11 cellular contexts compared by ENCODE assay signal in the genomic region with DNA sequence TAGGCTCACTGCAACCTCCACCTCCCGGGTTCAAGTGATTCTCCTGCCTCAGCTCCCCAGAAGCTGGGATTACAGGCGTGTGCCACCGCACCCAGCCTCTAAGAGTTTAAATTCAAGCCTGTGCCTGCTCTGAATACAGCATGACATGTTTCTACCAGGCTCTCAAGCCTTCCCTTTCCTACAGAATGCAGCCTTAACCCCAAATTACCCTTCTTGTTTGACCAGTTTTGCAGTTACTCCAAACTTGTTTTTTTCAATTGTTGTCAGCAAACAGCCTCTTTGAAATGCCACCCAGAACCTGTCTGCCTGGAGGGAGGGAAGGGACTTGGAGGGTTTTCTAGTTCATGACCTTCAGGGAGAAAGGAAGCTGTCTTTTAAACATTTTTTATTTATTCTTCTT. TPM values are rescaled to one million over a fixed set of nuclear protein-coding genes. Genes with fewer than 3 reads are reported as not detected.
DNase-seq lines count a peak whose midpoint lies in the region; ATAC-seq lines count a peak whose summit lies in the region.
"Had no signal": no experiment of that assay in that cellular context is flagged by ENCODE, and none has a peak within 500 bp of the region (broad histone marks: within the 10 kb centered on the region; RNA-seq: fewer than 3 reads in every experiment).

No MANE protein-coding gene starts in this region.

- peaks cover 6% of the 10 kb centered on the region for H3K36me3 Mint-ChIP-seq in stimulated activated naive CD8-positive, alpha-beta T cell treated with anti-CD3 and anti-CD28 coated beads, Interleukin-15, Interleukin-2, amounts not matched to agents 100 ng/mL and 50 ng/mL, for 24 hours (ENCODE audit: low read depth)
- H3K36me3 Mint-ChIP-seq in central memory CD8-positive, alpha-beta T cell (ENCODE audit: insufficient read depth), result peaks cover 4% of the 10 kb centered on the region
- peaks cover 0 to 11% (median 0%) of the 10 kb centered on the region in 3 donors for H3K36me3 Mint-ChIP-seq in naive thymus-derived CD8-positive, alpha-beta T cell

- H3K4me1 Mint-ChIP-seq in stimulated activated naive CD8-positive, alpha-beta T cell treated with anti-CD3 and anti-CD28 coated beads, Interleukin-15, Interleukin-2, amounts not matched to agents 100 ng/mL and 50 ng/mL, for 24 hours (ENCODE audit: low read depth), result peaks cover 12% of the 10 kb centered on the region
- peaks cover 30% of the 10 kb centered on the region for H3K4me1 Mint-ChIP-seq in central memory CD8-positive, alpha-beta T cell
- peaks cover 13 to 37% (median 27%) of the 10 kb centered on the region in 4 donors for H3K4me1 Mint-ChIP-seq in naive thymus-derived CD8-positive, alpha-beta T cell

- no peak overlapping the region for H3K4me3 Mint-ChIP-seq in stimulated activated naive CD8-positive, alpha-beta T cell treated with anti-CD3 and anti-CD28 coated beads, Interleukin-15, Interleukin-2, amounts not matched to agents 100 ng/mL and 50 ng/mL, for 24 hours
- H3K4me3 Mint-ChIP-seq in central memory CD8-positive, alpha-beta T cell, result no peak overlapping the region
- H3K4me3 Mint-ChIP-seq in naive thymus-derived CD8-positive, alpha-beta T cell, result no peak overlapping the region
- H3K4me3 Mint-ChIP-seq: activated CD4-positive, alpha-beta memory T cell treated with anti-CD3 and anti-CD28 coated beads, Interleukin-2, amount 10 ng/mL, durations not matched to agents 7 days and 5 days; H9 had no signal

- H3K9me3 Mint-ChIP-seq in stimulated activated naive CD8-positive, alpha-beta T cell treated with anti-CD3 and anti-CD28 coated beads, Interleukin-15, Interleukin-2, amounts not matched to agents 100 ng/mL and 50 ng/mL, for 24 hours, result no peaks in the 10 kb centered on the region
- no peaks in the 10 kb centered on the region for H3K9me3 Mint-ChIP-seq in central memory CD8-positive, alpha-beta T cell
- no peaks in the 10 kb centered on the region for H3K9me3 Mint-ChIP-seq in naive thymus-derived CD8-positive, alpha-beta T cell
- H3K9me3 Mint-ChIP-seq: activated CD4-positive, alpha-beta memory T cell treated with anti-CD3 and anti-CD28 coated beads, Interleukin-2, amount 10 ng/mL, durations not matched to agents 7 days and 5 days; H9 had no signal

- H3K27me3 Mint-ChIP-seq in stimulated activated naive CD8-positive, alpha-beta T cell treated with anti-CD3 and anti-CD28 coated beads, Interleukin-15, Interleukin-2, amounts not matched to agents 100 ng/mL and 50 ng/mL, for 24 hours, result no peaks in the 10 kb centered on the region
- H3K27me3 Mint-ChIP-seq in central memory CD8-positive, alpha-beta T cell, result no peaks in the 10 kb centered on the region
- H3K27me3 Mint-ChIP-seq in naive thymus-derived CD8-positive, alpha-beta T cell, result no peaks in the 10 kb centered on the region
- H3K27me3 Mint-ChIP-seq: activated CD4-positive, alpha-beta memory T cell treated with anti-CD3 and anti-CD28 coated beads, Interleukin-2, amount 10 ng/mL, durations not matched to agents 7 days and 5 days had no signal

- POLR2A ChIA-PET in naive thymus-derived CD8-positive, alpha-beta T cell (lab: Charles Lee), result interaction anchor here (0.7 kb wide), 1 partner anchor 57 kb away, joined by 6 read pairs; no protein-coding TSS in a partner anchor

- no peak for DNase-seq in stimulated activated naive CD8-positive, alpha-beta T cell treated with anti-CD3 and anti-CD28 coated beads, Interleukin-15, Interleukin-2, amounts not matched to agents 100 U/mL and 50 U/mL, for 24 hours
- no peak for DNase-seq in central memory CD8-positive, alpha-beta T cell (ENCODE audit: low spot score in 2 of 2)
- no peak for DNase-seq in naive thymus-derived CD8-positive, alpha-beta T cell
- DNase-seq in activated CD4-positive, alpha-beta T cell treated with anti-CD3 and anti-CD28 coated beads for 4 hours, result no peak
- DNase-seq in activated CD4-positive, CD25-positive, alpha-beta regulatory T cell (lab: John Stamatoyannopoulos, UW), result no peak
- no peak for DNase-seq in stimulated activated naive CD4-positive, alpha-beta T cell treated with Interleukin-2 at 50 U/mL for 16 hours (lab: John Stamatoyannopoulos, UW)
- DNase-seq: activated CD4-positive, alpha-beta memory T cell treated with anti-CD3 and anti-CD28 coated beads, Interleukin-2, amount 10 ng/mL, durations not matched to agents 7 days and 5 days; amniotic stem cell; H9 had no signal

- ATAC-seq in stimulated activated naive CD8-positive, alpha-beta T cell treated with anti-CD3 and anti-CD28 coated beads, Interleukin-15, Interleukin-2, amounts not matched to agents 100 U/mL and 50 U/mL, for 24 hours, result no peak
- ATAC-seq in central memory CD8-positive, alpha-beta T cell (replicated peaks; ENCODE audit: extremely low read depth, poor library complexity, severe bottlenecking), result no peak
- no peak for ATAC-seq in naive thymus-derived CD8-positive, alpha-beta T cell
- no peak for ATAC-seq in HG02642 (IDR thresholded peaks at IDR 0.05; ENCODE audit: poor library complexity, unreplicated experiment)

- H3K27ac Mint-ChIP-seq in stimulated activated naive CD8-positive, alpha-beta T cell treated with anti-CD3 and anti-CD28 coated beads, Interleukin-15, Interleukin-2, amounts not matched to agents 100 ng/mL and 50 ng/mL, for 24 hours, result peak overlapping the region; percentile 36
- H3K27ac Mint-ChIP-seq in central memory CD8-positive, alpha-beta T cell (ENCODE audit: low read depth), result peak overlapping the region; percentile 64
- H3K27ac Mint-ChIP-seq in naive thymus-derived CD8-positive, alpha-beta T cell, result peak overlapping the region in 6 of 10 donors; percentile 11 to 90 (median 74)

RNA-seq across cellular contexts. Expression of a gene that starts 15.4 kb away (rescaled TPM):
- total RNA-seq in naive thymus-derived CD8-positive, alpha-beta T cell, result 10 to 100 TPM; 21.2 to 21.8 TPM
- polyA plus RNA-seq in naive thymus-derived CD8-positive, alpha-beta T cell, result 10 to 100 TPM; 29.7 to 41.7 (median 41.1) TPM

RNA-seq across cellular contexts. Expression of a gene that starts 31.7 kb away (rescaled TPM):
- total RNA-seq in naive thymus-derived CD8-positive, alpha-beta T cell, result not detected
- not detected for polyA plus RNA-seq in naive thymus-derived CD8-positive, alpha-beta T cell
- total RNA-seq: activated CD4-positive, alpha-beta memory T cell treated with anti-CD3 and anti-CD28 coated beads, Interleukin-2, amount 10 ng/mL, durations not matched to agents 7 days and 5 days had no signal

RNA-seq across cellular contexts. Expression of a gene that starts 35.2 kb away (rescaled TPM):
- total RNA-seq in naive thymus-derived CD8-positive, alpha-beta T cell, result 10 to 100 TPM; 36.8 to 39.1 TPM
- polyA plus RNA-seq in naive thymus-derived CD8-positive, alpha-beta T cell, result 10 to 100 TPM in 1 of 3 donors, 1 to 10 TPM in 2; 6.7 to 11.1 (median 8.6) TPM
